ENCODE assay signal across 8 cellular contexts in genomic region chr17:28896884-28897768, GRCh38. TPM values are rescaled to one million over a fixed set of nuclear protein-coding genes. Genes with fewer than 3 reads are reported as not detected.
DNase-seq lines count a peak whose midpoint lies in the region; ATAC-seq and TF ChIP-seq lines count a peak whose summit lies in the region.

Gene FLOT2 (minus strand): TSS chr17:28897733. CDS start chr17:28897574, 159 bp downstream.

- POLR2A ChIA-PET in HEK293 (lab: Yijun Ruan, JAX), result interaction anchor here (0.5 to 2.8 kb wide), 15 partner anchors 10 to 186 kb away, joined by 3 to 12 read pairs (median 4); partner anchors contain the start of genes FAM222B, PHF12, PROCA1 and RPL23A

- H3K4me1 ChIP-seq in HEK293 (ENCODE audit: control insufficient read depth, insufficient read depth, low read length), result peaks cover 9% of the 10 kb centered on the region; the same call in 1 of the 2 replicates
- H3K4me1 ChIP-seq in mucosa of descending colon (ENCODE audit: low read depth), result peaks cover 37% of the 10 kb centered on the region

- H3K27ac ChIP-seq in C4-2B (peak within 1 kb of the TSS; percentile 83), HEK293 (ENCODE audit: extremely low read depth, low read depth, low read length) (peak within 1 kb of the TSS; percentile 90)

- H3K4me3 ChIP-seq in HEK293 (ENCODE audit: low read depth, low read length), result peak within 1 kb of the TSS; percentile 88
- peak within 1 kb of the TSS; percentile 37 for H3K4me3 ChIP-seq in mucosa of descending colon

- CTCF ChIA-PET in HEK293 (lab: Yijun Ruan, JAX), result interaction anchor here (1.1 to 18.6 kb wide), 7 partner anchors 12 to 169 kb away, joined by 5 to 142 read pairs (median 9); partner anchors contain the start of genes NEK8 and TLCD1

- peak; percentile 60 for TF ChIP-seq CTCF in C4-2B (conservative IDR thresholded peaks at IDR 0.05)
- peak; percentile 55 for TF ChIP-seq CTCF in HEK293 (tag by site-specific recombination; IDR thresholded peaks at IDR 0.05)
- no peak for TF ChIP-seq CTCF in mucosa of descending colon (IDR thresholded peaks at IDR 0.05)

- intact Hi-C loops in mucosa of descending colon (cut with DNase I, micrococcal nuclease), result no loop called here

- H3K36me3 ChIP-seq in HEK293 (ENCODE audit: control insufficient read depth in 2 of 2, insufficient read depth in 1 of 2, low read length in 2 of 2) (peaks cover 0 to 18% of the 10 kb centered on the region in 2 experiments; a peak in 2 of 3 replicates), mucosa of descending colon (ENCODE audit: low read depth) (no peaks in the 10 kb centered on the region)

- in situ Hi-C loops in endometrial microvascular endothelial cells (cut with HindIII; ENCODE audit: inconsistent ontology term, low pct_unique_long_range_greater_than_20kb, low sequenced_read_pairs), result no loop called here

- H3K9me3 ChIP-seq in HEK293 (ENCODE audit: control insufficient read depth, insufficient read depth, low read depth, low read length) (no peaks in the 10 kb centered on the region), mucosa of descending colon (no peaks in the 10 kb centered on the region)

- DNase-seq in NCI-H82 treated with DMSO at 0.1 percent for 48 hours (lab: John Stamatoyannopoulos, UW; ENCODE audit: unreplicated experiment), result peak; percentile 43
- DNase-seq in activated CD8-positive, alpha-beta memory T cell treated with anti-CD3 and anti-CD28 coated beads, Interleukin-2, amount 50 U/mL, for 1 hour (ENCODE audit: extremely low read depth), result peak; percentile 24
- peak; percentile 69 to 80 (median 78) for DNase-seq in mucosa of descending colon
- peak; percentile 21 to 37 for DNase-seq in stimulated activated CD8-positive, alpha-beta memory T cell treated with anti-CD3 and anti-CD28 coated beads, Interleukin-4, amount 100 ng/mL, for 4 hours (ENCODE audit: low read depth in 2 of 2, low spot score in 1 of 2)

- ATAC-seq in mucosa of descending colon, result peak; percentile 77
- ATAC-seq in HG03354 (IDR thresholded peaks at IDR 0.05; ENCODE audit: poor library complexity, severe bottlenecking, unreplicated experiment), result no peak

TF ChIP-seq in HEK293, 187 proteins besides CTCF, POLR2A, EP300 and RAD21 (continues in another document):
- TF ChIP-seq PRDM1 (tag by site-specific recombination; IDR thresholded peaks at IDR 0.05) (no peak), ZNF292 (tag by site-specific recombination; IDR thresholded peaks at IDR 0.05; ENCODE audit: borderline replicate concordance, low read depth) (no peak), ELK4 (IDR thresholded peaks at IDR 0.05; ENCODE audit: borderline replicate concordance, low read depth, low read length) (no peak; the same call in 1 of the 2 replicates), SCRT2 (tag by site-specific recombination; IDR thresholded peaks at IDR 0.05) (peak; percentile 94), ZNF571 (tag by site-specific recombination; IDR thresholded peaks at IDR 0.05) (no peak), ZNF335 (tag by site-specific recombination; conservative IDR thresholded peaks at IDR 0.05) (peak; percentile 81), ZNF473 (tag by site-specific recombination; IDR thresholded peaks at IDR 0.05) (no peak), ZBTB26 (tag by site-specific recombination; optimal IDR thresholded peaks at IDR 0.05) (peak; percentile 91), OVOL3 (tag by site-specific recombination; IDR thresholded peaks at IDR 0.05) (0 out of 2 replicates have a peak, but pooled peaks have one; percentile 6), ZNF114 (tag by site-specific recombination; IDR thresholded peaks at IDR 0.05) (no peak), ZNF707 (tag by site-specific recombination; IDR thresholded peaks at IDR 0.05) (no peak), ZNF747 (tag by site-specific recombination; IDR thresholded peaks at IDR 0.05) (no peak), ZNF391 (tag by site-specific recombination; IDR thresholded peaks at IDR 0.05; ENCODE audit: borderline replicate concordance, low read depth) (no peak), GLIS2 (tag by site-specific recombination; IDR thresholded peaks at IDR 0.05) (peak; percentile 97), YY1 (tag by site-specific recombination; IDR thresholded peaks at IDR 0.05) (no peak), ZNF837 (tag by site-specific recombination; IDR thresholded peaks at IDR 0.05) (no peak), ZNF548 (tag by site-specific recombination; IDR thresholded peaks at IDR 0.05) (no peak), ZNF280D (tag by site-specific recombination; IDR thresholded peaks at IDR 0.05) (no peak), ZNF692 (tag by site-specific recombination; IDR thresholded peaks at IDR 0.05) (peak; percentile 91), ZNF239 (tag by site-specific recombination; IDR thresholded peaks at IDR 0.05) (no peak), ZNF768 (tag by site-specific recombination; IDR thresholded peaks at IDR 0.05) (no peak), SCRT1 (tag by site-specific recombination; IDR thresholded peaks at IDR 0.05; ENCODE audit: borderline replicate concordance) (peak; percentile 66; the same call in 1 of the 2 replicates), ZNF354C (tag by site-specific recombination; IDR thresholded peaks at IDR 0.05; ENCODE audit: borderline replicate concordance, low read depth) (no peak), ZXDB (tag by site-specific recombination; IDR thresholded peaks at IDR 0.05) (peak; percentile 59; the same call in 1 of the 2 replicates), ZNF16 (tag by site-specific recombination; IDR thresholded peaks at IDR 0.05; ENCODE audit: low read depth) (no peak), SP7 (tag by site-specific recombination; IDR thresholded peaks at IDR 0.05) (peak; percentile 85), ZNF558 (tag by site-specific recombination; IDR thresholded peaks at IDR 0.05) (no peak), KLF7 (tag by site-specific recombination; IDR thresholded peaks at IDR 0.05; ENCODE audit: borderline replicate concordance) (peak; percentile 43; the same call in 1 of the 2 replicates), ZNF777 (tag by site-specific recombination; IDR thresholded peaks at IDR 0.05; ENCODE audit: borderline replicate concordance) (no peak), RBAK (tag by site-specific recombination; IDR thresholded peaks at IDR 0.05) (no peak), ZNF792 (tag by site-specific recombination; IDR thresholded peaks at IDR 0.05) (no peak), ZNF776 (tag by site-specific recombination; IDR thresholded peaks at IDR 0.05; ENCODE audit: borderline replicate concordance) (no peak)

RNA-seq across cellular contexts. Expression of gene FLOT2, which starts in this region (rescaled TPM):
- total RNA-seq in endometrial microvascular endothelial cells (ENCODE audit: inconsistent ontology term) (102 TPM), mucosa of descending colon (10 to 100 TPM; 87.9 to 98.0 (median 89.8) TPM)

Comparison
In these comparisons a context has a peak if more than half of its experiments do, and no peak if none do; other contexts are left out.
1. DNase-seq: peak in every context shown above with its lines; median percentile 78 in mucosa of descending colon; 43 in NCI-H82 treated with DMSO at 0.1 percent for 48 hours; 29 in stimulated activated CD8-positive, alpha-beta memory T cell treated with anti-CD3 and anti-CD28 coated beads, Interleukin-4, amount 100 ng/mL, for 4 hours; 24 in activated CD8-positive, alpha-beta memory T cell treated with anti-CD3 and anti-CD28 coated beads, Interleukin-2, amount 50 U/mL, for 1 hour.